In genomic region chr3:191307341-191307740, GRCh38 we compare ENCODE assay signal across 9 cellular contexts. TPM values are rescaled to one million over a fixed set of nuclear protein-coding genes. Genes with fewer than 3 reads are reported as not detected.
"Had no signal": no experiment of that assay in that cellular context is flagged by ENCODE, and none has a peak within 500 bp of the region (broad histone marks: within the 10 kb centered on the region; RNA-seq: fewer than 3 reads in every experiment).

No MANE protein-coding gene starts in this region.

- H3K27ac Mint-ChIP-seq: HFFc6, IgD-negative memory B cell had no signal

- H3K27me3 Mint-ChIP-seq: IgD-negative memory B cell had no signal

- H3K9ac ChIP-seq: GM23248 had no signal

- H3K9me3 Mint-ChIP-seq: HFFc6, IgD-negative memory B cell had no signal

- H3K9me3 ChIP-seq: HAP-1 had no signal

- H3K4me3 Mint-ChIP-seq: HFFc6, IgD-negative memory B cell had no signal

- H3K36me3 ChIP-seq: HAP-1 had no signal

- FAIRE-seq: H1, HTR-8/SVneo had no signal

- ATAC-seq: HCT116 had no signal

- H3K27ac ChIP-seq: GM23248 had no signal

- DNase-seq: GM23248, H7, HFFc6, KBM-7 had no signal

- H3K4me3 ChIP-seq: GM23248, HAP-1 had no signal

- H2AFZ ChIP-seq: GM23248 had no signal

RNA-seq across cellular contexts. Expression of gene UTS2B, which starts 23.0 kb away (rescaled TPM):
- total RNA-seq: H1 had no signal
- polyA plus RNA-seq: H1 had no signal
